13 cellular contexts compared by ENCODE assay signal in genomic region chr2:69100220-69100723, GRCh38.
DNase-seq lines count a peak whose midpoint lies in the region; ATAC-seq and TF ChIP-seq lines count a peak whose summit lies in the region.
"Had no signal": no experiment of that assay in that cellular context is flagged by ENCODE, and none has a peak within 500 bp of the region (broad histone marks: within the 10 kb centered on the region; RNA-seq: fewer than 3 reads in every experiment).

No MANE protein-coding gene starts in this region.

- dilution Hi-C loops in IMR-90 (cut with HindIII; ENCODE audit: low sequenced_read_pairs, unreplicated experiment): no loop called here

- H3K4me3 ChIP-seq in IMR-90 (ENCODE audit: insufficient read depth, low read depth, low read length) (no peak overlapping the region), coronary artery (no peak overlapping the region), hepatocyte (no peak overlapping the region), skeletal muscle tissue (ENCODE audit: low read length in 3 of 3) (no peak overlapping the region), Caco-2 (ENCODE audit: low read depth, low read length) (no peak overlapping the region)

- no peak overlapping the region for H2AK5ac ChIP-seq in IMR-90 (ENCODE audit: low read depth, low read length)

- TF ChIP-seq POLR2A in IMR-90 (IDR thresholded peaks at IDR 0.05; ENCODE audit: low read depth, low read length): no peak

- no peak overlapping the region for H2AK9ac ChIP-seq in IMR-90 (replicated peaks; ENCODE audit: low read depth, low read length, poor library complexity)

- CTCF ChIA-PET in IMR-90 (lab: Yijun Ruan, JAX) (interaction anchor here (0.7 to 1.2 kb wide), 2 partner anchors 16 to 139 kb away, joined by 3 read pairs; no protein-coding TSS in a partner anchor), Caco-2 (lab: Charles Lee) (no interaction called here)

- no peak overlapping the region for H3K56ac ChIP-seq in IMR-90 (ENCODE audit: extremely low read depth, insufficient read depth, low read length)

- peak overlapping the region; percentile 5; the same call in 1 of the 2 replicates for H3K4ac ChIP-seq in IMR-90 (ENCODE audit: low read depth, low read length)

- H3K9ac ChIP-seq in IMR-90 (ENCODE audit: low read depth, low read length) (no peak overlapping the region), skeletal muscle tissue (ENCODE audit: low read depth in 1 of 3, low read length in 3 of 3) (no peak overlapping the region)

- POLR2A ChIA-PET in IMR-90 (lab: Charles Lee; ENCODE audit: unreplicated experiment): no interaction called here
- POLR2A ChIA-PET in Caco-2 (lab: Charles Lee): no interaction called here

- no TSS peak for BruUV-seq in IMR-90 (replicated peaks; lab: Mats Ljungman, UMichigan)
- BruUV-seq in Caco-2 (replicated peaks; lab: Mats Ljungman, UMichigan): no TSS peak

- no peak overlapping the region for H2BK15ac ChIP-seq in IMR-90 (ENCODE audit: low read depth, low read length)

- H3K14ac ChIP-seq in IMR-90 (replicated peaks; ENCODE audit: low read depth, low read length): no peak overlapping the region; the same call in 1 of the 2 replicates

- H3K9me1 ChIP-seq in IMR-90 (ENCODE audit: insufficient read depth, low read length): peaks cover 12% of the 10 kb centered on the region

- no peaks in the 10 kb centered on the region for H3K36me3 Mint-ChIP-seq in Caco-2 (ENCODE audit: insufficient read depth, unreplicated experiment)
- H3K36me3 Mint-ChIP-seq: CD4-positive, CD25-positive, alpha-beta regulatory T cell had no signal

- H3K9me3 Mint-ChIP-seq in Caco-2 (ENCODE audit: unreplicated experiment): no peaks in the 10 kb centered on the region
- H3K9me3 Mint-ChIP-seq: activated naive CD4-positive, alpha-beta T cell treated with anti-CD3 and anti-CD28 coated beads for 36 hours; CD4-positive, CD25-positive, alpha-beta regulatory T cell; central memory CD8-positive, alpha-beta T cell had no signal

- intact Hi-C loops in IMR-90 (cut with micrococcal nuclease) (loop anchor here (5.0 kb wide), 1 partner anchor 52 kb away; no protein-coding TSS in a partner anchor), Caco-2 (cut with micrococcal nuclease; ENCODE audit: unreplicated experiment) (no loop called here)

- peaks cover 0 to 24% of the 10 kb centered on the region in 2 experiments; a peak in 3 of 4 replicates for H3K79me1 ChIP-seq in IMR-90 (ENCODE audit: low read depth in 1 of 2, low read length in 2 of 2)

- no peak overlapping the region; a peak in 2 of 4 replicates for H4K8ac ChIP-seq in IMR-90 (ENCODE audit: low read depth in 2 of 2, low read length in 2 of 2)

- no peaks in the 10 kb centered on the region for H3K79me2 ChIP-seq in hepatocyte

- H3K23ac ChIP-seq in IMR-90 (ENCODE audit: low read depth, low read length): no peak overlapping the region; the same call in 1 of the 2 replicates

- no peak for TF ChIP-seq CTCF in IMR-90 (conservative IDR thresholded peaks at IDR 0.05; ENCODE audit: low read depth, low read length)
- no peak for TF ChIP-seq CTCF in coronary artery (IDR thresholded peaks at IDR 0.05)
- TF ChIP-seq CTCF in hepatocyte (IDR thresholded peaks at IDR 0.05; ENCODE audit: poor library complexity): no peak
- no peak for TF ChIP-seq CTCF in Caco-2 (IDR thresholded peaks at IDR 0.05; ENCODE audit: insufficient read depth in 1 of 2, low read depth in 1 of 2, low read length in 1 of 2, severe bottlenecking in 1 of 2, unreplicated experiment in 1 of 2)

- H3K4me1 ChIP-seq in IMR-90 (ENCODE audit: control insufficient read depth, insufficient read depth, low read length): peaks cover 8% of the 10 kb centered on the region
- H3K4me1 ChIP-seq in hepatocyte (ENCODE audit: insufficient read depth): peaks cover 11% of the 10 kb centered on the region
- peaks cover 6 to 10% (median 7%) of the 10 kb centered on the region in 3 donors for H3K4me1 ChIP-seq in skeletal muscle tissue (ENCODE audit: control insufficient read depth in 3 of 3, insufficient read depth in 3 of 3, low read length in 3 of 3)
- no peaks in the 10 kb centered on the region for H3K4me1 ChIP-seq in Caco-2

- no peak; the same call in 1 of the 2 replicates for ATAC-seq in IMR-90 (ENCODE audit: low read depth)
- no peak for ATAC-seq in HG02610 (IDR thresholded peaks at IDR 0.05; ENCODE audit: unreplicated experiment)
- ATAC-seq in HG02798 (IDR thresholded peaks at IDR 0.05; ENCODE audit: poor library complexity, unreplicated experiment): no peak

- peak overlapping the region; percentile 6; the same call in 1 of the 2 replicates for H4K5ac ChIP-seq in IMR-90 (ENCODE audit: low read depth, low read length)

- H3K36me3 ChIP-seq in IMR-90 (ENCODE audit: control insufficient read depth, insufficient read depth, low read length): peaks cover 44% of the 10 kb centered on the region
- no peaks in the 10 kb centered on the region for H3K36me3 ChIP-seq in hepatocyte (replicated peaks; ENCODE audit: insufficient read depth, low read depth)
- H3K36me3 ChIP-seq in skeletal muscle tissue (ENCODE audit: control insufficient read depth in 3 of 3, insufficient read depth in 3 of 3, low read length in 3 of 3): peaks cover 0 to 10% (median 0%) of the 10 kb centered on the region in 3 donors
- H3K36me3 ChIP-seq in Caco-2 (ENCODE audit: control insufficient read depth, insufficient read depth, low read length): no peaks in the 10 kb centered on the region

- H3K9me3 ChIP-seq in IMR-90 (ENCODE audit: control insufficient read depth, insufficient read depth, low read length): no peaks in the 10 kb centered on the region
- H3K9me3 ChIP-seq in hepatocyte (ENCODE audit: low read depth): no peaks in the 10 kb centered on the region
- H3K9me3 ChIP-seq in skeletal muscle tissue (ENCODE audit: control insufficient read depth in 3 of 3, low read length in 3 of 3): no peaks in the 10 kb centered on the region
- H3K9me3 ChIP-seq in Caco-2: no peaks in the 10 kb centered on the region

- H2BK5ac ChIP-seq in IMR-90 (ENCODE audit: low read depth, low read length, poor library complexity, severe bottlenecking): no peak overlapping the region

- H3K18ac ChIP-seq in IMR-90 (ENCODE audit: low read depth, low read length): peak overlapping the region; percentile 2; the same call in 1 of the 2 replicates

- peak overlapping the region; percentile 46; the same call in 1 of the 2 replicates for H3K27ac ChIP-seq in IMR-90 (ENCODE audit: insufficient read depth, low read length)
- peak overlapping the region; percentile 50 to 78 for H3K27ac ChIP-seq in coronary artery
- peak overlapping the region; percentile 56 for H3K27ac ChIP-seq in hepatocyte
- H3K27ac ChIP-seq in skeletal muscle tissue (ENCODE audit: low read depth, low read length): peak overlapping the region; percentile 41
- H3K27ac ChIP-seq: epithelial cell of prostate, WERI-Rb-1 had no signal

- H3K9me2 ChIP-seq in hepatocyte (replicated peaks; ENCODE audit: insufficient read depth): no peaks in the 10 kb centered on the region

- H2BK20ac ChIP-seq in IMR-90 (ENCODE audit: low read depth, low read length): no peak overlapping the region

- H3K4me3 Mint-ChIP-seq in Caco-2 (ENCODE audit: unreplicated experiment): no peak overlapping the region
- H3K4me3 Mint-ChIP-seq: activated naive CD4-positive, alpha-beta T cell treated with anti-CD3 and anti-CD28 coated beads for 36 hours; CD4-positive, CD25-positive, alpha-beta regulatory T cell; central memory CD8-positive, alpha-beta T cell had no signal

- DNase-seq in IMR-90: peak; percentile 30
- DNase-seq in coronary artery (ENCODE audit: low spot score): no peak
- no peak for DNase-seq in hepatocyte (ENCODE audit: low spot score)
- no peak for DNase-seq in NCI-H1930 (lab: John Stamatoyannopoulos, UW)
- no peak for DNase-seq in Caco-2
- DNase-seq: activated naive CD4-positive, alpha-beta T cell treated with anti-CD3 and anti-CD28 coated beads for 36 hours; CD4-positive, CD25-positive, alpha-beta regulatory T cell; WERI-Rb-1 had no signal

- no peaks in the 10 kb centered on the region for H3K27me3 ChIP-seq in IMR-90 (ENCODE audit: control insufficient read depth, insufficient read depth, low read length)
- H3K27me3 ChIP-seq in hepatocyte: no peaks in the 10 kb centered on the region
- H3K27me3 ChIP-seq in skeletal muscle tissue (ENCODE audit: control insufficient read depth in 3 of 3, insufficient read depth in 3 of 3, low read length in 3 of 3): no peaks in the 10 kb centered on the region
- no peaks in the 10 kb centered on the region for H3K27me3 ChIP-seq in Caco-2 (replicated peaks; ENCODE audit: control insufficient read depth, insufficient read depth, low read length)

- no CpG with 5 or more reads among the region's 4 CpGs for WGBS in IMR-90 (ENCODE audit: extremely low coverage in 2 of 2, insufficient read length in 1 of 2), 2 experiments
- WGBS in hepatocyte (ENCODE audit: low lambda C conversion rate, missing lambda C conversion rate): 59% methylated on average over 4 of the region's 4 CpGs

- H2BK120ac ChIP-seq in IMR-90 (ENCODE audit: low read depth, low read length): no peak overlapping the region

- no peak for TF ChIP-seq RAD21 in IMR-90 (IDR thresholded peaks at IDR 0.05; ENCODE audit: low read length)

- peaks cover 5% of the 10 kb centered on the region for H3K27me3 Mint-ChIP-seq in Caco-2 (ENCODE audit: insufficient read depth, unreplicated experiment)

- H2AFZ ChIP-seq in IMR-90 (replicated peaks; ENCODE audit: low read length, poor library complexity) (no peak overlapping the region), hepatocyte (no peak overlapping the region)

- H3K27ac Mint-ChIP-seq in Caco-2 (ENCODE audit: unreplicated experiment): no peak overlapping the region
- H3K27ac Mint-ChIP-seq: activated naive CD4-positive, alpha-beta T cell treated with anti-CD3 and anti-CD28 coated beads for 36 hours; CD4-positive, CD25-positive, alpha-beta regulatory T cell had no signal

- no peak overlapping the region for H4K91ac ChIP-seq in IMR-90 (ENCODE audit: insufficient read depth, low read depth, low read length)

- H3K4me2 ChIP-seq in IMR-90 (ENCODE audit: low read depth, low read length): no peak overlapping the region
- H3K4me2 ChIP-seq in hepatocyte: no peak overlapping the region

- no peaks in the 10 kb centered on the region for H3K4me1 Mint-ChIP-seq in Caco-2 (ENCODE audit: low read depth, unreplicated experiment)
- H3K4me1 Mint-ChIP-seq: CD4-positive, CD25-positive, alpha-beta regulatory T cell; central memory CD8-positive, alpha-beta T cell had no signal

- in situ Hi-C loops in IMR-90 (cut with MboI; ENCODE audit: low sequenced_read_pairs): no loop called here

- H4K20me1 ChIP-seq in IMR-90 (ENCODE audit: insufficient read depth, low read length): no peaks in the 10 kb centered on the region; the same call in 1 of the 2 replicates
- no peaks in the 10 kb centered on the region for H4K20me1 ChIP-seq in hepatocyte (ENCODE audit: insufficient read depth, poor library complexity, severe bottlenecking)
